ENCODE assay signal across 2 cellular contexts in the genomic region with DNA sequence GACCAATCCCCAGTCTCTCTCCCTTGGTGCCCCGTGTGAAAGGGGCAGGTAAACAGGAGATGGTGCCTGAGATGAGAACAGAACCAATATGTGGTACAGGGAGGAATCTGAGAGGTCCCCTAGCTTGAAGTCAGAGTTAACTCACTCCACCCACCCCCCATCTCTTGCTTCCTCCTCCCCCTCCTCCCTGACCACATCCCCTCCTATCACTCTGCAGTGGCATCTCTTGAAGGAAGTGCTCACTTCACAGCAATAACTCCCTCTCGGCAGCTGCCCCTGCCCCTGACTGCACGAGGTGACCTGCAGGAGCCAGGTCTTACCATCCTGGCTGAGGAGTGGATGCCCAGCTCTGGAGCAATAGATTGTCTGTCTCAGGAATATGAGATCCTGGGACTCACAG.
TF ChIP-seq lines count a peak whose summit lies in the region.

No MANE protein-coding gene starts in this region.

TF ChIP-seq in SK-N-SH, 30 proteins besides CTCF, POLR2A, EP300 and RAD21 (continued from another document):
- TF ChIP-seq ZBTB33 (IDR thresholded peaks at IDR 0.05; ENCODE audit: borderline replicate concordance, low read depth) (no peak), CHD2 (IDR thresholded peaks at IDR 0.05; ENCODE audit: low read length, partially characterized antibody) (no peak), MAX (IDR thresholded peaks at IDR 0.05; ENCODE audit: low read depth) (no peak), GATA2 (CRISPR knock-in tag; IDR thresholded peaks at IDR 0.05) (no peak), TEAD4 (IDR thresholded peaks at IDR 0.05; ENCODE audit: borderline replicate concordance, insufficient read depth) (no peak), RFX5 (IDR thresholded peaks at IDR 0.05; ENCODE audit: low read length) (no peak)
- TF ChIP-seq, protein P1, sequence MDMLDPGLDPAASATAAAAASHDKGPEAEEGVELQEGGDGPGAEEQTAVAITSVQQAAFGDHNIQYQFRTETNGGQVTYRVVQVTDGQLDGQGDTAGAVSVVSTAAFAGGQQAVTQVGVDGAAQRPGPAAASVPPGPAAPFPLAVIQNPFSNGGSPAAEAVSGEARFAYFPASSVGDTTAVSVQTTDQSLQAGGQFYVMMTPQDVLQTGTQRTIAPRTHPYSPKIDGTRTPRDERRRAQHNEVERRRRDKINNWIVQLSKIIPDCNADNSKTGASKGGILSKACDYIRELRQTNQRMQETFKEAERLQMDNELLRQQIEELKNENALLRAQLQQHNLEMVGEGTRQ (IDR thresholded peaks at IDR 0.05; ENCODE audit: borderline replicate concordance, low read depth, low read length): no peak

TF ChIP-seq in SK-N-SH treated with all-trans-retinoic acid at 6 μM for 48 hours, 23 proteins besides CTCF, POLR2A, EP300 and RAD21 (continued from another document):
- TF ChIP-seq, protein P2, sequence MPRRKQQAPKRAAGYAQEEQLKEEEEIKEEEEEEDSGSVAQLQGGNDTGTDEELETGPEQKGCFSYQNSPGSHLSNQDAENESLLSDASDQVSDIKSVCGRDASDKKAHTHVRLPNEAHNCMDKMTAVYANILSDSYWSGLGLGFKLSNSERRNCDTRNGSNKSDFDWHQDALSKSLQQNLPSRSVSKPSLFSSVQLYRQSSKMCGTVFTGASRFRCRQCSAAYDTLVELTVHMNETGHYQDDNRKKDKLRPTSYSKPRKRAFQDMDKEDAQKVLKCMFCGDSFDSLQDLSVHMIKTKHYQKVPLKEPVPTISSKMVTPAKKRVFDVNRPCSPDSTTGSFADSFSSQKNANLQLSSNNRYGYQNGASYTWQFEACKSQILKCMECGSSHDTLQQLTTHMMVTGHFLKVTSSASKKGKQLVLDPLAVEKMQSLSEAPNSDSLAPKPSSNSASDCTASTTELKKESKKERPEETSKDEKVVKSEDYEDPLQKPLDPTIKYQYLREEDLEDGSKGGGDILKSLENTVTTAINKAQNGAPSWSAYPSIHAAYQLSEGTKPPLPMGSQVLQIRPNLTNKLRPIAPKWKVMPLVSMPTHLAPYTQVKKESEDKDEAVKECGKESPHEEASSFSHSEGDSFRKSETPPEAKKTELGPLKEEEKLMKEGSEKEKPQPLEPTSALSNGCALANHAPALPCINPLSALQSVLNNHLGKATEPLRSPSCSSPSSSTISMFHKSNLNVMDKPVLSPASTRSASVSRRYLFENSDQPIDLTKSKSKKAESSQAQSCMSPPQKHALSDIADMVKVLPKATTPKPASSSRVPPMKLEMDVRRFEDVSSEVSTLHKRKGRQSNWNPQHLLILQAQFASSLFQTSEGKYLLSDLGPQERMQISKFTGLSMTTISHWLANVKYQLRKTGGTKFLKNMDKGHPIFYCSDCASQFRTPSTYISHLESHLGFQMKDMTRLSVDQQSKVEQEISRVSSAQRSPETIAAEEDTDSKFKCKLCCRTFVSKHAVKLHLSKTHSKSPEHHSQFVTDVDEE (CRISPR knock-in tag; IDR thresholded peaks at IDR 0.05): no peak
- TF ChIP-seq PPARA (CRISPR knock-in tag; IDR thresholded peaks at IDR 0.05; ENCODE audit: borderline replicate concordance) (no peak), BACH2 (CRISPR knock-in tag; IDR thresholded peaks at IDR 0.05; ENCODE audit: borderline replicate concordance) (no peak), ZFP30 (CRISPR knock-in tag; IDR thresholded peaks at IDR 0.05) (no peak), SNAI2 (CRISPR knock-in tag; IDR thresholded peaks at IDR 0.05) (no peak), ESRRG (CRISPR knock-in tag; IDR thresholded peaks at IDR 0.05) (no peak)
